Comparison of ENCODE assay signal across 1 cellular context in the genomic region with DNA sequence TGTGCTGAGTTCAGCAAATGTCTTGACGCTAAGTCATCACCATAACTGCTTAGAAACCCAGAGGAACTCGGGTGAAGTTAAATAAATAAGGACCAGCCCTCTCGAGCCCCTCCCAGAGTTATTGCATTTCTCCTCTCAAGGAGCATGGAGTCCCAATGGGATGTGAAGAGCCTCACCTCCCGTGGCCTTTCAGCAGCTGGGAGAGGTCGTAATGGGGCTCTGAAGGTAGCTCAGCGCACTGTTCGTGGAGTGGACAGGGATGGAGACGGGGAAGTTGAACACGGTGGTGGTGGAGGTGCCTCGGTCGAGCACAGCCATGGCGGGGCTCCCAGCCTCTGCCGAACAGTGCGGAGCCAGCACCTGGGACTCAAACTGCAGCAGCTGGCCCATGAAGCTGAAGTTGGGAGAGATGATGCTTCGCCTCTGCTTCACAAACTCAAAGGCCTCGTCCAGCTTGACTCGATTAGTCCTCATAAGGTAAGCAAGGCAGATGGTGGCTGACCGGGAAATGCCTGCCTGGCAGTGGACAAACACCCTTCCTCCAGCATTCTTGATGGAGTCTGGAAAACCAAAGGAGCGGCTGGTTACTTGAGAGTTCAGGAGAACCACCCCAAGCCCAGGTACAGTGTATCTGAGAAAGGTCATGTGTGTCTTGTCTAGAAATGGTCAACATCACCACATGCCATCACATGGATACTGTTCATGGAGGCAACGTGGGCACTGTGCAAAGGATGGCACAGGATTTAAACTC.
TF ChIP-seq lines count a peak whose summit lies in the region.

No MANE protein-coding gene starts in this region.

TF ChIP-seq in WTC11, 78 proteins besides CTCF, POLR2A, EP300 and RAD21 (continued from another document):
- TF ChIP-seq, protein P1, sequence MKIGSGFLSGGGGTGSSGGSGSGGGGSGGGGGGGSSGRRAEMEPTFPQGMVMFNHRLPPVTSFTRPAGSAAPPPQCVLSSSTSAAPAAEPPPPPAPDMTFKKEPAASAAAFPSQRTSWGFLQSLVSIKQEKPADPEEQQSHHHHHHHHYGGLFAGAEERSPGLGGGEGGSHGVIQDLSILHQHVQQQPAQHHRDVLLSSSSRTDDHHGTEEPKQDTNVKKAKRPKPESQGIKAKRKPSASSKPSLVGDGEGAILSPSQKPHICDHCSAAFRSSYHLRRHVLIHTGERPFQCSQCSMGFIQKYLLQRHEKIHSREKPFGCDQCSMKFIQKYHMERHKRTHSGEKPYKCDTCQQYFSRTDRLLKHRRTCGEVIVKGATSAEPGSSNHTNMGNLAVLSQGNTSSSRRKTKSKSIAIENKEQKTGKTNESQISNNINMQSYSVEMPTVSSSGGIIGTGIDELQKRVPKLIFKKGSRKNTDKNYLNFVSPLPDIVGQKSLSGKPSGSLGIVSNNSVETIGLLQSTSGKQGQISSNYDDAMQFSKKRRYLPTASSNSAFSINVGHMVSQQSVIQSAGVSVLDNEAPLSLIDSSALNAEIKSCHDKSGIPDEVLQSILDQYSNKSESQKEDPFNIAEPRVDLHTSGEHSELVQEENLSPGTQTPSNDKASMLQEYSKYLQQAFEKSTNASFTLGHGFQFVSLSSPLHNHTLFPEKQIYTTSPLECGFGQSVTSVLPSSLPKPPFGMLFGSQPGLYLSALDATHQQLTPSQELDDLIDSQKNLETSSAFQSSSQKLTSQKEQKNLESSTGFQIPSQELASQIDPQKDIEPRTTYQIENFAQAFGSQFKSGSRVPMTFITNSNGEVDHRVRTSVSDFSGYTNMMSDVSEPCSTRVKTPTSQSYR (CRISPR knock-in tag; IDR thresholded peaks at IDR 0.05), result no peak
- TF ChIP-seq TEAD1 (CRISPR knock-in tag; IDR thresholded peaks at IDR 0.05), result no peak
- TF ChIP-seq CREB1 (CRISPR knock-in tag; IDR thresholded peaks at IDR 0.05), result no peak
- no peak for TF ChIP-seq SOX15 (CRISPR knock-in tag; IDR thresholded peaks at IDR 0.05)
- TF ChIP-seq AFF4 (CRISPR knock-in tag; IDR thresholded peaks at IDR 0.05; ENCODE audit: borderline replicate concordance), result no peak
